ENCODE assay signal across 1 cellular context in the genomic region with DNA sequence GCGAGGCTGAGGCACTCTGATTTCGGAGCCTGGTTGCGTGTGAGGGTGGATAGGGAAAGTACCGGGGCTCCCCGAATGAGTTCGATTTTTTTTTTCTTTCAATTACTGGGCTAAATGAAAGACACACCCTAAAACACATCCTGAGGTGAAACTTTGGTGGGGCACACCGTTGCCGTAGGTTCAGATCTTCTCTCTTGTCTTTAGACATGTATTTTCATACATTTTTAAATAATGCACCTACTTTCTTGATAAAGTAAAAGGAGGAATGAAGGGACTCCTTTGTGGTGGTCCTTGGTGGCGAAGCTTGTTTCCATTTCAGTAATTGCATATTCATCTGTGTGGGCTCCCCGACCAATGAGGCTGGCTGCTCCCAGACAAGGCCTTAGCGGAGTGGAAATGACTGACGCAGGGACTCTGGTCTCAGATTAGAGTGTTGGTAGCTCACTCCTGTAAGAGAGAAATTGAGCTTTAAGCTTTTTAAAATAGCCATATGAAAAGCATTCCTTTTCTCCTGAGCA.
TF ChIP-seq lines count a peak whose summit lies in the region.

No MANE protein-coding gene starts in this region.

TF ChIP-seq in endothelial cell of umbilical vein, 7 proteins besides CTCF, POLR2A, EP300 and RAD21:
- TF ChIP-seq MYC (IDR thresholded peaks at IDR 0.05; ENCODE audit: low read depth, low read length) (no peak), EZH2 (IDR thresholded peaks at IDR 0.05; ENCODE audit: borderline replicate concordance, low read depth, low read length, severe bottlenecking) (no peak), GATA2 (IDR thresholded peaks at IDR 0.05; ENCODE audit: insufficient read depth, insufficient read length, low read depth, low read length) (no peak), FOS (IDR thresholded peaks at IDR 0.05; ENCODE audit: borderline replicate concordance, insufficient read depth, low read length) (no peak), POLR2AphosphoS5 (IDR thresholded peaks at IDR 0.05; ENCODE audit: insufficient read depth, low read depth, low read length) (no peak), JUN (IDR thresholded peaks at IDR 0.05; ENCODE audit: borderline replicate concordance, insufficient read depth, insufficient read length, low read depth) (no peak)
- TF ChIP-seq, protein P1, sequence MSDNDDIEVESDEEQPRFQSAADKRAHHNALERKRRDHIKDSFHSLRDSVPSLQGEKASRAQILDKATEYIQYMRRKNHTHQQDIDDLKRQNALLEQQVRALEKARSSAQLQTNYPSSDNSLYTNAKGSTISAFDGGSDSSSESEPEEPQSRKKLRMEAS (IDR thresholded peaks at IDR 0.05; ENCODE audit: insufficient read depth, insufficient read length), result no peak
TF ChIP-seq in endothelial cell of umbilical vein: peak in this region for 0.
